8 cellular contexts compared by ENCODE assay signal in genomic region chr4:163166041-163166579, GRCh38. TPM values are rescaled to one million over a fixed set of nuclear protein-coding genes. Genes with fewer than 3 reads are reported as not detected.
A peak's percentile ranks its signal among the peaks of the same experiment; 100 is the strongest.
DNase-seq lines count a peak whose midpoint lies in the region; ATAC-seq and TF ChIP-seq lines count a peak whose summit lies in the region.

No MANE protein-coding gene starts in this region.

- H3K4me1 Mint-ChIP-seq in endothelial cell (ENCODE audit: unreplicated experiment), result peaks cover 24% of the 10 kb centered on the region

- H3K9me3 Mint-ChIP-seq in endothelial cell (ENCODE audit: unreplicated experiment), result no peaks in the 10 kb centered on the region

- TF ChIP-seq CTCF in endothelial cell (IDR thresholded peaks at IDR 0.05; ENCODE audit: unreplicated experiment), result no peak

- DNase-seq in NCI-H146 (lab: John Stamatoyannopoulos, UW) (peak; percentile 40), NCI-H146 treated with DMSO at 0.1 percent for 48 hours (lab: John Stamatoyannopoulos, UW; ENCODE audit: unreplicated experiment) (no peak), NCI-H510A treated with DMSO at 0.1 percent for 48 hours (lab: John Stamatoyannopoulos, UW) (peak; percentile 28), endothelial cell (ENCODE audit: low spot score) (peak; percentile 59), mucosa of gallbladder (ENCODE audit: low spot score) (peak; percentile 17)
- DNase-seq in activated CD8-positive, alpha-beta memory T cell treated with anti-CD3 and anti-CD28 coated beads for 48 hours (ENCODE audit: low read depth in 2 of 3, low spot score in 2 of 3), result peak; percentile 14 to 29 (median 19)
- peak; percentile 26 for DNase-seq in stimulated activated CD8-positive, alpha-beta memory T cell treated with anti-CD3 and anti-CD28 coated beads, Interleukin-4, amount 100 ng/mL, for 24 hours (ENCODE audit: low read depth)

- peak overlapping the region; percentile 94 for H3K27ac Mint-ChIP-seq in endothelial cell (ENCODE audit: unreplicated experiment)

- H3K36me3 Mint-ChIP-seq in endothelial cell (ENCODE audit: low read depth, unreplicated experiment), result peaks cover 4% of the 10 kb centered on the region

- peak overlapping the region; percentile 96 for H3K4me3 Mint-ChIP-seq in endothelial cell (ENCODE audit: unreplicated experiment)

- peaks cover 8% of the 10 kb centered on the region for H3K27me3 Mint-ChIP-seq in endothelial cell (ENCODE audit: unreplicated experiment)

- ATAC-seq in HG02759 (IDR thresholded peaks at IDR 0.05; ENCODE audit: unreplicated experiment), result peak; percentile 63

RNA-seq across cellular contexts. Expression of gene NAF1, which starts 0.6 kb away (rescaled TPM):
- total RNA-seq in endothelial cell (ENCODE audit: unreplicated experiment) (14.8 TPM), mucosa of gallbladder (17.3 TPM)
